Comparison of ENCODE assay signal across 34 cellular contexts in the genomic region with DNA sequence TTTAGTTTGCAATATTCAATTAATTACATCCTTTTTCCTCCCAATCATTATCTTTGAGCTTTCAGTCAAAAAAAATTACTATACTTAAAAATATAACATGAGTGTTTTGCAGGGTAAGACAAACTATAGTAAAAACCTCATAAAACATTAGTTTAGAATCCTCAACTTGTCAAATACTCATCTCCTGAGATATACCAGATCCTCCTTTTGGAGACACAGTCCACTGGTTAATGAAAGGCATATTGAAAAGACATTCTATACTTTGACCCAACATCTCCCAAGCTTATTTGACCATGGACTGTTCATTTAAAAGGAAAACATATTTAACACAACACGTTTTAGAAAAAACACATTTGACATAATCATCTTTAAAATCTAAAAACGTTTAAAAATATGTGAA.
"Had no signal": no experiment of that assay in that cellular context is flagged by ENCODE, and none has a peak within 500 bp of the region (broad histone marks: within the 10 kb centered on the region; RNA-seq: fewer than 3 reads in every experiment).

No MANE protein-coding gene starts in this region.

- H3K36me3 Mint-ChIP-seq: activated CD4-positive, alpha-beta memory T cell treated with anti-CD3 and anti-CD28 coated beads for 36 hours had no signal

- H3K4me1 ChIP-seq: colonic mucosa had no signal

- H3K27ac Mint-ChIP-seq: activated CD4-positive, alpha-beta memory T cell treated with anti-CD3 and anti-CD28 coated beads for 36 hours; activated CD4-positive, alpha-beta T cell treated with anti-CD3 and anti-CD28 coated beads for 36 hours; activated CD4-positive, alpha-beta T cell treated with anti-CD3 and anti-CD28 coated beads, Interleukin-2, amount 10 ng/mL, durations not matched to agents 24 days and 14 days; activated CD8-positive, alpha-beta memory T cell treated with anti-CD3 and anti-CD28 coated beads, Interleukin-2, amount 10 ng/mL, durations not matched to agents 7 days and 5 days; activated CD8-positive, alpha-beta T cell treated with anti-CD3 and anti-CD28 coated beads, Interleukin-2, amount 10 ng/mL, durations not matched to agents 7 days and 5 days; activated naive CD4-positive, alpha-beta T cell treated with anti-CD3 and anti-CD28 coated beads for 36 hours; activated naive CD4-positive, alpha-beta T cell treated with anti-CD3 and anti-CD28 coated beads, Interleukin-2, amount 50 U/mL, for 24 hours; activated naive CD8-positive, alpha-beta T cell treated with anti-CD3 and anti-CD28 coated beads for 36 hours; activated naive CD8-positive, alpha-beta T cell treated with anti-CD3 and anti-CD28 coated beads, Interleukin-2, amount 50 U/mL, for 24 hours; activated T-helper 1 cell treated with anti-CD3 and anti-CD28 coated beads, Interleukin-12 subunit alpha, Interleukin-12 subunit beta, Interleukin-2, Interleukin-4 antibody, amounts not matched to agents 30 ng/mL and 10 ng/mL and 1 ng/mL, durations not matched to agents 14 hours and 24 hours and 36 hours; activated T-helper 2 cell treated with anti-CD3 and anti-CD28 coated beads, Interferon-gamma antibody, Interleukin-2, Interleukin-4, amounts not matched to agents 10 μg/mL and 5 μg/mL and 100 μg/mL, durations not matched to agents 14 hours and 24 hours and 36 hours; T-cell; T-helper 1 cell treated with Interleukin-12 subunit alpha and Interleukin-12 subunit beta and Interleukin-4 antibody, amounts not matched to agents 30 μg/mL and 1 μg/mL, for 36 hours had no signal

- H3K9me3 Mint-ChIP-seq: activated CD4-positive, alpha-beta memory T cell treated with anti-CD3 and anti-CD28 coated beads for 36 hours; activated CD4-positive, alpha-beta T cell treated with anti-CD3 and anti-CD28 coated beads, Interleukin-2, amount 10 ng/mL, durations not matched to agents 24 days and 14 days; activated naive CD4-positive, alpha-beta T cell treated with anti-CD3 and anti-CD28 coated beads for 36 hours; activated naive CD4-positive, alpha-beta T cell treated with anti-CD3 and anti-CD28 coated beads, Interleukin-2, amount 50 U/mL, for 24 hours; activated naive CD8-positive, alpha-beta T cell treated with anti-CD3 and anti-CD28 coated beads, Interleukin-2, amount 50 U/mL, for 24 hours; activated T-helper 1 cell treated with anti-CD3 and anti-CD28 coated beads, Interleukin-12 subunit alpha, Interleukin-12 subunit beta, Interleukin-2, Interleukin-4 antibody, amounts not matched to agents 30 ng/mL and 10 ng/mL and 1 ng/mL, durations not matched to agents 14 hours and 24 hours and 36 hours; activated T-helper 2 cell treated with anti-CD3 and anti-CD28 coated beads, Interferon-gamma antibody, Interleukin-2, Interleukin-4, amounts not matched to agents 10 μg/mL and 5 μg/mL and 100 μg/mL, durations not matched to agents 14 hours and 24 hours and 36 hours; T-cell; T-helper 1 cell treated with Interleukin-12 subunit alpha and Interleukin-12 subunit beta and Interleukin-4 antibody, amounts not matched to agents 30 μg/mL and 1 μg/mL, for 36 hours had no signal

- H3K27me3 Mint-ChIP-seq: activated CD4-positive, alpha-beta memory T cell treated with anti-CD3 and anti-CD28 coated beads for 36 hours; activated CD4-positive, alpha-beta T cell treated with anti-CD3 and anti-CD28 coated beads for 36 hours; activated CD4-positive, alpha-beta T cell treated with anti-CD3 and anti-CD28 coated beads, Interleukin-2, amount 10 ng/mL, durations not matched to agents 24 days and 14 days; activated CD8-positive, alpha-beta memory T cell treated with anti-CD3 and anti-CD28 coated beads, Interleukin-2, amount 10 ng/mL, durations not matched to agents 7 days and 5 days; activated naive CD4-positive, alpha-beta T cell treated with anti-CD3 and anti-CD28 coated beads, Interleukin-2, amount 50 U/mL, for 24 hours; activated naive CD8-positive, alpha-beta T cell treated with anti-CD3 and anti-CD28 coated beads for 36 hours; activated naive CD8-positive, alpha-beta T cell treated with anti-CD3 and anti-CD28 coated beads, Interleukin-2, amount 50 U/mL, for 24 hours; T-cell had no signal

- H3K9me3 ChIP-seq: adrenal gland, body of pancreas, colonic mucosa, esophagus squamous epithelium had no signal

- DNase-seq: activated CD4-positive, alpha-beta memory T cell treated with anti-CD3 and anti-CD28 coated beads for 36 hours; activated CD4-positive, alpha-beta T cell treated with anti-CD3 and anti-CD28 coated beads for 36 hours; activated CD4-positive, alpha-beta T cell treated with anti-CD3 and anti-CD28 coated beads, Interleukin-2, amount 10 ng/mL, durations not matched to agents 24 days and 14 days; activated CD4-positive, CD25-positive, alpha-beta regulatory T cell; activated CD4-positive, CD25-positive, alpha-beta regulatory T cell treated with anti-CD3 and anti-CD28 coated beads, Interleukin-2, amount 50 U/mL, for 72 hours; activated CD8-positive, alpha-beta memory T cell treated with anti-CD3 and anti-CD28 coated beads, Interleukin-2, amount 10 ng/mL, durations not matched to agents 7 days and 5 days; activated CD8-positive, alpha-beta memory T cell treated with anti-CD3 and anti-CD28 coated beads, Interleukin-2, amount 50 U/mL, for 4 hours; activated CD8-positive, alpha-beta T cell treated with anti-CD3 and anti-CD28 coated beads, Interleukin-2, amount 10 ng/mL, durations not matched to agents 7 days and 5 days; activated effector memory CD4-positive, alpha-beta T cell treated with anti-CD3 and anti-CD28 coated beads, Interleukin-2, amount 50 U/mL, for 16 hours; activated naive CD4-positive, alpha-beta T cell treated with anti-CD3 and anti-CD28 coated beads for 36 hours; activated naive CD8-positive, alpha-beta T cell treated with anti-CD3 and anti-CD28 coated beads for 36 hours; activated naive CD8-positive, alpha-beta T cell treated with anti-CD3 and anti-CD28 coated beads, Interleukin-2, amount 50 U/mL, for 24 hours; activated T-cell treated with anti-CD3 and anti-CD28 coated beads, Interleukin-2, amount 50 U/mL, for 1 hour; activated T-cell treated with anti-CD3 and anti-CD28 coated beads, Interleukin-2, amount 50 U/mL, for 48 hours; adrenal gland; amygdala; aorta; body of pancreas; caudate nucleus; colonic mucosa; effector CD8-positive, alpha-beta T cell; esophagus squamous epithelium; foreskin fibroblast; head of caudate nucleus; T-cell; T-helper 9 cell had no signal

- H3K27me3 ChIP-seq: adrenal gland, body of pancreas, colonic mucosa, esophagus squamous epithelium had no signal

- H3K4me1 Mint-ChIP-seq: activated CD4-positive, alpha-beta T cell treated with anti-CD3 and anti-CD28 coated beads, Interleukin-2, amount 10 ng/mL, durations not matched to agents 24 days and 14 days; activated CD8-positive, alpha-beta memory T cell treated with anti-CD3 and anti-CD28 coated beads, Interleukin-2, amount 10 ng/mL, durations not matched to agents 7 days and 5 days had no signal

- H3K4me3 Mint-ChIP-seq: activated CD4-positive, alpha-beta memory T cell treated with anti-CD3 and anti-CD28 coated beads for 36 hours; activated CD4-positive, alpha-beta T cell treated with anti-CD3 and anti-CD28 coated beads for 36 hours; activated CD4-positive, alpha-beta T cell treated with anti-CD3 and anti-CD28 coated beads, Interleukin-2, amount 10 ng/mL, durations not matched to agents 24 days and 14 days; activated CD8-positive, alpha-beta memory T cell treated with anti-CD3 and anti-CD28 coated beads, Interleukin-2, amount 10 ng/mL, durations not matched to agents 7 days and 5 days; activated CD8-positive, alpha-beta T cell treated with anti-CD3 and anti-CD28 coated beads, Interleukin-2, amount 10 ng/mL, durations not matched to agents 7 days and 5 days; activated naive CD4-positive, alpha-beta T cell treated with anti-CD3 and anti-CD28 coated beads for 36 hours; activated naive CD4-positive, alpha-beta T cell treated with anti-CD3 and anti-CD28 coated beads, Interleukin-2, amount 50 U/mL, for 24 hours; activated naive CD8-positive, alpha-beta T cell treated with anti-CD3 and anti-CD28 coated beads for 36 hours; activated naive CD8-positive, alpha-beta T cell treated with anti-CD3 and anti-CD28 coated beads, Interleukin-2, amount 50 U/mL, for 24 hours; activated T-helper 1 cell treated with anti-CD3 and anti-CD28 coated beads, Interleukin-12 subunit alpha, Interleukin-12 subunit beta, Interleukin-2, Interleukin-4 antibody, amounts not matched to agents 30 ng/mL and 10 ng/mL and 1 ng/mL, durations not matched to agents 14 hours and 24 hours and 36 hours; T-cell; T-helper 1 cell treated with Interleukin-12 subunit alpha and Interleukin-12 subunit beta and Interleukin-4 antibody, amounts not matched to agents 30 μg/mL and 1 μg/mL, for 36 hours had no signal

- FAIRE-seq: endometrium, endothelial cell of umbilical vein, frontal cortex had no signal

- H3K27ac ChIP-seq: adrenal gland, body of pancreas, colonic mucosa, epithelial cell of prostate, esophagus squamous epithelium had no signal

- H3K36me3 ChIP-seq: adrenal gland, colonic mucosa had no signal

- H3K4me3 ChIP-seq: adrenal gland, body of pancreas, colonic mucosa, esophagus squamous epithelium had no signal

- ATAC-seq: activated CD4-positive, alpha-beta T cell treated with anti-CD3 and anti-CD28 coated beads for 36 hours; activated CD8-positive, alpha-beta memory T cell treated with anti-CD3 and anti-CD28 coated beads, Interleukin-2, amount 10 ng/mL, durations not matched to agents 7 days and 5 days; activated CD8-positive, alpha-beta T cell treated with anti-CD3 and anti-CD28 coated beads, Interleukin-2, amount 10 ng/mL, durations not matched to agents 7 days and 5 days; activated naive CD8-positive, alpha-beta T cell treated with anti-CD3 and anti-CD28 coated beads, Interleukin-2, amount 50 U/mL, for 24 hours; body of pancreas; T-cell had no signal
